Comparison of ENCODE assay signal across 10 cellular contexts in genomic region chr2:20514596-20515269, GRCh38.
DNase-seq lines count a peak whose midpoint lies in the region; ATAC-seq and TF ChIP-seq lines count a peak whose summit lies in the region.
"Had no signal": no experiment of that assay in that cellular context is flagged by ENCODE, and none has a peak within 500 bp of the region (broad histone marks: within the 10 kb centered on the region; RNA-seq: fewer than 3 reads in every experiment).

No MANE protein-coding gene starts in this region.

- DNase-seq in MCF 10A (ENCODE audit: unreplicated experiment) (peak; percentile 94), breast epithelium (ENCODE audit: low spot score in 2 of 2) (no peak), cardiac fibroblast (ENCODE audit: low read depth in 2 of 2) (peak; percentile 97 to 98), kidney glomerular epithelial cell (lab: John Stamatoyannopoulos, UW) (peak; percentile 87), transverse colon (peak; percentile 29), SKM-1 treated with dmso at 0.1 percent for 144 hours (lab: John Stamatoyannopoulos, UW; ENCODE audit: unreplicated experiment) (no peak)
- no peak for DNase-seq in naive thymus-derived CD8-positive, alpha-beta T cell
- DNase-seq: activated T-cell treated with anti-CD3 and anti-CD28 coated beads, Interleukin-2, amount 50 U/mL, for 72 hours had no signal

- H3K27me3 Mint-ChIP-seq in MCF 10A (ENCODE audit: insufficient read depth, unreplicated experiment), result no peaks in the 10 kb centered on the region
- H3K27me3 Mint-ChIP-seq in naive thymus-derived CD8-positive, alpha-beta T cell, result peaks cover 0 to 13% (median 2%) of the 10 kb centered on the region in 5 donors

- no peaks in the 10 kb centered on the region for H3K9me3 Mint-ChIP-seq in MCF 10A (ENCODE audit: unreplicated experiment)
- peaks cover 0 to 10% (median 0%) of the 10 kb centered on the region in 9 donors for H3K9me3 Mint-ChIP-seq in naive thymus-derived CD8-positive, alpha-beta T cell

- no peak for ATAC-seq in HG02870 (IDR thresholded peaks at IDR 0.05; ENCODE audit: unreplicated experiment)
- no peak for ATAC-seq in naive thymus-derived CD8-positive, alpha-beta T cell
- ATAC-seq: activated T-cell treated with anti-CD3 and anti-CD28 coated beads, Interleukin-2, amount 50 U/mL, for 72 hours had no signal

- H3K27me3 ChIP-seq in breast epithelium, result no peaks in the 10 kb centered on the region
- H3K27me3 ChIP-seq in transverse colon, result no peaks in the 10 kb centered on the region

- TF ChIP-seq CTCF in MCF 10A (IDR thresholded peaks at IDR 0.05; ENCODE audit: unreplicated experiment) (no peak), breast epithelium (IDR thresholded peaks at IDR 0.05) (no peak), cardiac fibroblast (IDR thresholded peaks at IDR 0.05; ENCODE audit: low read depth, low read length) (no peak), transverse colon (IDR thresholded peaks at IDR 0.05) (no peak)

- TF ChIP-seq POLR2A in breast epithelium (IDR thresholded peaks at IDR 0.05) (no peak), transverse colon (IDR thresholded peaks at IDR 0.05) (no peak)

- peaks cover 35% of the 10 kb centered on the region for H3K4me1 Mint-ChIP-seq in MCF 10A (ENCODE audit: insufficient read depth, unreplicated experiment)
- H3K4me1 Mint-ChIP-seq in naive thymus-derived CD8-positive, alpha-beta T cell, result no peaks in the 10 kb centered on the region

- CTCF ChIA-PET in MCF 10A (lab: Yijun Ruan, JAX), result no interaction called here

- H3K4me3 ChIP-seq in breast epithelium (no peak overlapping the region), cardiac fibroblast (replicated peaks in 1 of 2; ENCODE audit: low read depth in 2 of 2, low read length in 2 of 2) (no peak overlapping the region), transverse colon (no peak overlapping the region)
- H3K4me3 ChIP-seq: skin epidermis had no signal

- 80 to 92% methylated on average over 4 to 8 of the region's 8 CpGs for WGBS in transverse colon (ENCODE audit: low coverage in 1 of 2), 2 donors

- BruUV-seq in MCF 10A (replicated peaks; lab: Mats Ljungman, UMichigan), result TSS peak; percentile 93

- in situ Hi-C loops in transverse colon (cut with MboI; ENCODE audit: low pct_ligation_motif_present in 1 of 4, low pct_unique_long_range_greater_than_20kb in 1 of 4, low sequenced_read_pairs in 3 of 4), result no loop called here

- H3K9me3 ChIP-seq in breast epithelium (no peaks in the 10 kb centered on the region), transverse colon (no peaks in the 10 kb centered on the region)

- intact Hi-C loops in MCF 10A (cut with micrococcal nuclease), result no loop called here
- intact Hi-C loops in breast epithelium (cut with DNase I; ENCODE audit: low total_unique reads), result no loop called here
- intact Hi-C loops in transverse colon (cut with DNase I; ENCODE audit: low total_unique reads), result no loop called here

- peaks cover 2% of the 10 kb centered on the region for H3K36me3 Mint-ChIP-seq in MCF 10A (ENCODE audit: insufficient read depth, unreplicated experiment)
- no peaks in the 10 kb centered on the region for H3K36me3 Mint-ChIP-seq in naive thymus-derived CD8-positive, alpha-beta T cell

- H3K4me1 ChIP-seq in breast epithelium, result peaks cover 0 to 5% of the 10 kb centered on the region in 2 donors
- H3K4me1 ChIP-seq in transverse colon, result peaks cover 0 to 11% (median 0%) of the 10 kb centered on the region in 4 donors

- H3K36me3 ChIP-seq in breast epithelium (no peaks in the 10 kb centered on the region), transverse colon (no peaks in the 10 kb centered on the region)

- TF ChIP-seq EP300 in transverse colon (IDR thresholded peaks at IDR 0.05; ENCODE audit: low read depth), result no peak

- H3K27ac ChIP-seq in breast epithelium, result peak overlapping the region in 1 of 2 donors; percentile 89
- no peak overlapping the region for H3K27ac ChIP-seq in transverse colon

- peak overlapping the region; percentile 4 for H3K4me3 Mint-ChIP-seq in MCF 10A (ENCODE audit: unreplicated experiment)
- no peak overlapping the region for H3K4me3 Mint-ChIP-seq in naive thymus-derived CD8-positive, alpha-beta T cell
- H3K4me3 Mint-ChIP-seq: activated T-cell treated with anti-CD3 and anti-CD28 coated beads, Interleukin-2, amount 50 U/mL, for 72 hours had no signal

- POLR2A ChIA-PET in MCF 10A (lab: Yijun Ruan, JAX), result interaction anchor here (1.0 to 1.7 kb wide), 2 partner anchors 13 to 120 kb away, joined by 3 read pairs; no protein-coding TSS in a partner anchor
- POLR2A ChIA-PET in naive thymus-derived CD8-positive, alpha-beta T cell (lab: Charles Lee), result no interaction called here

- H3K27ac Mint-ChIP-seq in MCF 10A (ENCODE audit: low read depth, unreplicated experiment), result peak overlapping the region; percentile 96
- peak overlapping the region in 1 of 10 donors; percentile 29 for H3K27ac Mint-ChIP-seq in naive thymus-derived CD8-positive, alpha-beta T cell
- H3K27ac Mint-ChIP-seq: activated T-cell treated with anti-CD3 and anti-CD28 coated beads, Interleukin-2, amount 50 U/mL, for 72 hours had no signal

Comparison
In these comparisons a context has a peak if more than half of its experiments do, and no peak if none do; other contexts are left out.
1. DNase-seq: peak in MCF 10A (single experiment), cardiac fibroblast (2 of 2), kidney glomerular epithelial cell (single experiment) and transverse colon (single experiment); none in breast epithelium (0 of 2), SKM-1 treated with dmso at 0.1 percent for 144 hours (single experiment) and naive thymus-derived CD8-positive, alpha-beta T cell (0 of 10).